ENCODE assay signal across 30 cellular contexts in the genomic region with DNA sequence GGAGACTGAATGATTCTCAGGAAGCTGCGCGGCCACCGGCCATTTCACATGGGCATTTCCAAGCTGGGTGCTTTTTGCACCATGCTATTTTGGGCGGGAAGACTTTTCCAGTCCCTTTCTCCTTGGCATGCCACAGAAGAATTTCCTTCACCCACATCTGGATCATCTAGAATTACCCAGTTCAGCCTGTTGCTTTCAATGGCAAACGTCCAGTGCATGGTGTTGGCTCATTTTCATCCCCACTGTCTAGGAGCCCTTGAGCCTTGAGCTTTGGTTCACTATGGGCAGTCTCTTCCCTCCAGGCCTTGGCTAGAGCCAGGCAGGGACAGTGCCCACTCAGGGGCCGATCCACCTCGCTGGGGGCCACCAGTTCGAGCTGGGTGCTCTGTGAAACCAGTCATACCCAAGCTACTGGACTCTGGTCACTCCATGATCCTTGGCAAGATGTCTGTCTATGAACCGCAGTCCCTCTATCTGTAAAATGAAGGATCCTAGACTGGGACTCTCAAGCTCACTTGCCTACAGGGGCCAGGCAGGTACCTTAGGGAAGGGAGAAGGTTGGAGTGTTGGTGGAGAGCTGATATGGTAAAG.
"Had no signal": no experiment of that assay in that cellular context is flagged by ENCODE, and none has a peak within 500 bp of the region (broad histone marks: within the 10 kb centered on the region; RNA-seq: fewer than 3 reads in every experiment).

No MANE protein-coding gene starts in this region.

- H3K4me3 ChIP-seq: adrenal gland, body of pancreas, breast epithelium had no signal

- H3K36me3 Mint-ChIP-seq: activated CD4-positive, alpha-beta memory T cell treated with anti-CD3 and anti-CD28 coated beads for 36 hours; activated naive CD4-positive, alpha-beta T cell treated with anti-CD3 and anti-CD28 coated beads, Interleukin-2, amount 50 U/mL, for 24 hours; activated naive CD8-positive, alpha-beta T cell treated with anti-CD3 and anti-CD28 coated beads, Interleukin-2, amount 10 ng/mL, durations not matched to agents 7 days and 5 days had no signal

- H3K27ac Mint-ChIP-seq: activated B cell treated with CpG ODN at 0.5 μM for 24 hours; activated CD4-positive, alpha-beta memory T cell treated with anti-CD3 and anti-CD28 coated beads for 36 hours; activated naive CD4-positive, alpha-beta T cell treated with anti-CD3 and anti-CD28 coated beads, Interleukin-2, amount 50 U/mL, for 24 hours; activated naive CD8-positive, alpha-beta T cell treated with anti-CD3 and anti-CD28 coated beads, Interleukin-2, amount 10 ng/mL, durations not matched to agents 7 days and 5 days; activated T-cell treated with anti-CD3 and anti-CD28 coated beads, Interleukin-2, amount 50 U/mL, for 24 hours; activated T-helper 2 cell treated with anti-CD3 and anti-CD28 coated beads, Interferon-gamma antibody, Interleukin-2, Interleukin-4, amounts not matched to agents 10 μg/mL and 5 μg/mL and 100 μg/mL, durations not matched to agents 14 hours and 24 hours and 36 hours had no signal

- ATAC-seq: body of pancreas, PC-3 had no signal

- H3K4me3 Mint-ChIP-seq: activated B cell treated with CpG ODN at 0.5 μM for 24 hours; activated CD4-positive, alpha-beta memory T cell treated with anti-CD3 and anti-CD28 coated beads for 36 hours; activated naive CD4-positive, alpha-beta T cell treated with anti-CD3 and anti-CD28 coated beads, Interleukin-2, amount 50 U/mL, for 24 hours; activated naive CD8-positive, alpha-beta T cell treated with anti-CD3 and anti-CD28 coated beads, Interleukin-2, amount 10 ng/mL, durations not matched to agents 7 days and 5 days; activated T-cell treated with anti-CD3 and anti-CD28 coated beads, Interleukin-2, amount 50 U/mL, for 24 hours had no signal

- H3K27me3 Mint-ChIP-seq: activated CD4-positive, alpha-beta memory T cell treated with anti-CD3 and anti-CD28 coated beads for 36 hours; activated naive CD4-positive, alpha-beta T cell treated with anti-CD3 and anti-CD28 coated beads, Interleukin-2, amount 50 U/mL, for 24 hours; activated naive CD8-positive, alpha-beta T cell treated with anti-CD3 and anti-CD28 coated beads, Interleukin-2, amount 10 ng/mL, durations not matched to agents 7 days and 5 days; activated T-cell treated with anti-CD3 and anti-CD28 coated beads, Interleukin-2, amount 50 U/mL, for 24 hours had no signal

- DNase-seq: activated B cell treated with CpG ODN at 0.5 μM for 24 hours; activated CD4-positive, alpha-beta memory T cell treated with anti-CD3 and anti-CD28 coated beads for 36 hours; activated CD4-positive, alpha-beta T cell treated with anti-CD3 and anti-CD28 coated beads for 4 hours; activated CD4-positive, alpha-beta T cell treated with anti-CD3 and anti-CD28 coated beads, Interleukin-2, amount 50 U/mL, for 1 hour; activated CD4-positive, CD25-positive, alpha-beta regulatory T cell treated with anti-CD3 and anti-CD28 coated beads, Interleukin-2, amount 50 U/mL, for 72 hours; activated gamma-delta T cell; activated naive CD4-positive, alpha-beta T cell treated with Interleukin-2 at 50 U/mL for 16 hours; activated naive CD8-positive, alpha-beta T cell treated with anti-CD3 and anti-CD28 coated beads, Interleukin-2, amount 10 ng/mL, durations not matched to agents 7 days and 5 days; activated T-cell treated with anti-CD3 and anti-CD28 coated beads, Interleukin-2, amount 50 U/mL, for 24 hours; adrenal gland; body of pancreas; KG1; MM.1S; NCI-H1092; NCI-H1436 treated with DMSO at 0.1 percent for 48 hours; NCI-H1694 treated with DMSO at 0.1 percent for 48 hours; NCI-H2029; NCI-H345; NCI-H524 treated with DMSO at 0.1 percent for 48 hours; NCI-H748 treated with DMSO at 0.1 percent for 48 hours; NK-92 treated with Interleukin-12 subunit alpha and Interleukin-12 subunit beta, amount 100 ng/mL, for 24 hours; PC-3; Right ventricle myocardium superior; SW 1271; T-helper 1 cell; T-helper 2 cell; T-helper 9 cell had no signal

- H3K4me1 Mint-ChIP-seq: activated naive CD4-positive, alpha-beta T cell treated with anti-CD3 and anti-CD28 coated beads, Interleukin-2, amount 50 U/mL, for 24 hours had no signal

- H3K9me3 Mint-ChIP-seq: activated B cell treated with CpG ODN at 0.5 μM for 24 hours; activated CD4-positive, alpha-beta memory T cell treated with anti-CD3 and anti-CD28 coated beads for 36 hours; activated naive CD4-positive, alpha-beta T cell treated with anti-CD3 and anti-CD28 coated beads, Interleukin-2, amount 50 U/mL, for 24 hours; activated naive CD8-positive, alpha-beta T cell treated with anti-CD3 and anti-CD28 coated beads, Interleukin-2, amount 10 ng/mL, durations not matched to agents 7 days and 5 days; activated T-cell treated with anti-CD3 and anti-CD28 coated beads, Interleukin-2, amount 50 U/mL, for 24 hours; activated T-helper 2 cell treated with anti-CD3 and anti-CD28 coated beads, Interferon-gamma antibody, Interleukin-2, Interleukin-4, amounts not matched to agents 10 μg/mL and 5 μg/mL and 100 μg/mL, durations not matched to agents 14 hours and 24 hours and 36 hours had no signal
